Comparison of ENCODE assay signal across 16 cellular contexts in genomic region chr18:10242922-10243680, GRCh38.
DNase-seq lines count a peak whose midpoint lies in the region; ATAC-seq, FAIRE-seq and TF ChIP-seq lines count a peak whose summit lies in the region.
"Had no signal": no experiment of that assay in that cellular context is flagged by ENCODE, and none has a peak within 500 bp of the region (broad histone marks: within the 10 kb centered on the region; RNA-seq: fewer than 3 reads in every experiment).

No MANE protein-coding gene starts in this region.

- H3K36me3 ChIP-seq in Caco-2 (ENCODE audit: control insufficient read depth, insufficient read depth, low read length) (no peaks in the 10 kb centered on the region), H1 (ENCODE audit: control insufficient read depth in 2 of 4, insufficient read depth in 4 of 4, low read length in 3 of 4) (no peaks in the 10 kb centered on the region), adrenal gland (replicated peaks in 1 of 2) (no peaks in the 10 kb centered on the region), trophoblast cell (ENCODE audit: control insufficient read depth in 1 of 2, insufficient read depth in 2 of 2, low read length in 2 of 2) (no peaks in the 10 kb centered on the region)

- DNase-seq in Caco-2 (peak; percentile 58 to 62), NCI-H146 treated with DMSO at 0.1 percent for 48 hours (lab: John Stamatoyannopoulos, UW; ENCODE audit: unreplicated experiment) (peak; percentile 21), H1 (ENCODE audit: low read depth in 1 of 2, low spot score in 2 of 2) (no peak), midbrain (lab: John Stamatoyannopoulos, UW) (peak; percentile 16), adrenal gland (no peak), trophoblast cell (no peak)
- DNase-seq: activated CD4-positive, CD25-positive, alpha-beta regulatory T cell; activated naive CD8-positive, alpha-beta T cell treated with anti-CD3 and anti-CD28 coated beads, Interleukin-2, amount 50 U/mL, for 24 hours; CD8-positive, alpha-beta T cell; EL; KBM-7; kidney glomerular epithelial cell; stimulated activated CD4-positive, alpha-beta T cell treated with anti-CD3 and anti-CD28 coated beads, Interleukin-2, amount 100 ng/mL, for 24 hours had no signal

- no TSS peak for BruUV-seq in Caco-2 (replicated peaks; lab: Mats Ljungman, UMichigan)

- H3K9ac ChIP-seq in H1 (replicated peaks in 1 of 4; ENCODE audit: extremely low read depth in 1 of 4, low read depth in 3 of 4, low read length in 3 of 4) (no peak overlapping the region), trophoblast cell (ENCODE audit: low read length) (no peak overlapping the region)

- POLR2A ChIA-PET in Caco-2 (lab: Charles Lee) (no interaction called here), H1 (lab: Charles Lee; ENCODE audit: partially characterized antibody) (no interaction called here)

- TF ChIP-seq EP300 in H1 (IDR thresholded peaks at IDR 0.05; ENCODE audit: borderline replicate concordance in 1 of 2, low read depth in 2 of 2, low read length in 2 of 2) = no peak

- H4K8ac ChIP-seq in H1 (ENCODE audit: extremely low read depth, insufficient read depth, low read length) (no peak overlapping the region), trophoblast cell (ENCODE audit: low read depth, low read length) (no peak overlapping the region)

- H4K91ac ChIP-seq in H1 (replicated peaks; ENCODE audit: insufficient read length, low read length) = no peak overlapping the region
- no peak overlapping the region for H4K91ac ChIP-seq in trophoblast cell (ENCODE audit: low read depth, low read length)

- H3K27me3 ChIP-seq in Caco-2 (replicated peaks; ENCODE audit: control insufficient read depth, insufficient read depth, low read length) (no peaks in the 10 kb centered on the region), H1 (replicated peaks in 1 of 4; ENCODE audit: control insufficient read depth in 3 of 4, extremely low read depth in 1 of 4, insufficient read depth in 3 of 4, low read length in 3 of 4) (no peaks in the 10 kb centered on the region), adrenal gland (no peaks in the 10 kb centered on the region), trophoblast cell (ENCODE audit: insufficient read depth, low read length) (no peaks in the 10 kb centered on the region)

- H3K4me2 ChIP-seq in H1 (ENCODE audit: insufficient read depth in 1 of 2, low read depth in 2 of 2, low read length in 2 of 2) = no peak overlapping the region
- no peak overlapping the region for H3K4me2 ChIP-seq in trophoblast cell (ENCODE audit: low read length)

- H3K79me1 ChIP-seq in H1 (ENCODE audit: low read depth, low read length) = no peaks in the 10 kb centered on the region
- H3K79me1 ChIP-seq in trophoblast cell (ENCODE audit: low read length) = no peaks in the 10 kb centered on the region

- H3K56ac ChIP-seq in H1 (replicated peaks; ENCODE audit: insufficient read length, low read depth, low read length) = no peak overlapping the region

- no peaks in the 10 kb centered on the region for H3K79me2 ChIP-seq in H1 (ENCODE audit: control insufficient read depth in 1 of 2, insufficient read depth in 2 of 2, low read length in 2 of 2)
- H3K79me2 ChIP-seq in trophoblast cell (ENCODE audit: control insufficient read depth, insufficient read depth, low read length, poor library complexity) = no peaks in the 10 kb centered on the region

- H3K4me1 ChIP-seq in Caco-2 (no peaks in the 10 kb centered on the region), H1 (replicated peaks in 1 of 4; ENCODE audit: control insufficient read depth in 3 of 4, insufficient read depth in 4 of 4, low read length in 3 of 4) (peaks cover 0 to 5% (median 0%) of the 10 kb centered on the region in 4 experiments; a peak in 2 of 7 replicates), adrenal gland (replicated peaks in 1 of 2) (no peaks in the 10 kb centered on the region), trophoblast cell (ENCODE audit: control insufficient read depth in 1 of 2, insufficient read depth in 2 of 2, low read length in 2 of 2) (no peaks in the 10 kb centered on the region)

- no peaks in the 10 kb centered on the region for H3K36me3 Mint-ChIP-seq in Caco-2 (ENCODE audit: insufficient read depth, unreplicated experiment)
- H3K36me3 Mint-ChIP-seq: CD8-positive, alpha-beta T cell had no signal

- H3K14ac ChIP-seq in H1 (ENCODE audit: insufficient read length) = no peak overlapping the region
- H3K14ac ChIP-seq in trophoblast cell (ENCODE audit: low read length) = no peak overlapping the region

- TF ChIP-seq CTCF in Caco-2 (IDR thresholded peaks at IDR 0.05; ENCODE audit: insufficient read depth in 1 of 2, low read depth in 1 of 2, low read length in 1 of 2, severe bottlenecking in 1 of 2, unreplicated experiment in 1 of 2) (no peak), H1 (IDR thresholded peaks at IDR 0.05; ENCODE audit: control extremely low read depth in 1 of 3, insufficient read depth in 1 of 3, low read depth in 1 of 3, low read length in 3 of 3) (no peak), adrenal gland (IDR thresholded peaks at IDR 0.05) (no peak)

- H3K9me3 Mint-ChIP-seq in Caco-2 (ENCODE audit: unreplicated experiment) = no peaks in the 10 kb centered on the region
- H3K9me3 Mint-ChIP-seq: activated naive CD8-positive, alpha-beta T cell treated with anti-CD3 and anti-CD28 coated beads, Interleukin-2, amount 50 U/mL, for 24 hours; CD8-positive, alpha-beta T cell; T-helper 1 cell treated with Interleukin-12 subunit alpha and Interleukin-12 subunit beta and Interleukin-4 antibody, amounts not matched to agents 30 μg/mL and 1 μg/mL, for 36 hours had no signal

- ATAC-seq in HG03175 (IDR thresholded peaks at IDR 0.05; ENCODE audit: unreplicated experiment) (no peak), GM21529 (IDR thresholded peaks at IDR 0.05; ENCODE audit: unreplicated experiment) (no peak)
- ATAC-seq: activated naive CD8-positive, alpha-beta T cell treated with anti-CD3 and anti-CD28 coated beads, Interleukin-2, amount 50 U/mL, for 24 hours; CD8-positive, alpha-beta T cell had no signal

- H3K9me3 ChIP-seq in Caco-2 (no peaks in the 10 kb centered on the region), H1 (ENCODE audit: insufficient read depth in 2 of 2, low read depth in 1 of 2, low read length in 1 of 2) (no peaks in the 10 kb centered on the region), adrenal gland (replicated peaks in 1 of 3) (no peaks in the 10 kb centered on the region), trophoblast cell (ENCODE audit: insufficient read depth, low read depth, low read length) (no peaks in the 10 kb centered on the region)

- WGBS in H1 (ENCODE audit: extremely low coverage in 1 of 2, insufficient coverage in 1 of 2, insufficient read length in 1 of 2, insufficient replicate concordance in 2 of 2, low coverage in 1 of 2, low lambda C conversion rate in 2 of 2, missing lambda C conversion rate in 1 of 2), 2 experiments = 85% methylated on average over 7 of the region's 7 CpGs; no CpG with 5 or more reads in 1 of the 2 experiments
- 67 to 82% (median 74%) methylated on average over 7 of the region's 7 CpGs for WGBS in adrenal gland, 4 donors
- WGBS in trophoblast cell (ENCODE audit: extremely low coverage, insufficient coverage, insufficient read length) = no CpG with 5 or more reads among the region's 7 CpGs

- CTCF ChIA-PET in Caco-2 (lab: Charles Lee) (interaction anchor here (0.5 kb wide), 1 partner anchor 31 kb away, joined by 3 read pairs; no protein-coding TSS in a partner anchor), H1 (lab: Charles Lee; ENCODE audit: partially characterized antibody) (interaction anchor here (1.2 to 2.0 kb wide), 2 partner anchors 11 to 248 kb away, joined by 3 to 7 read pairs; no protein-coding TSS in a partner anchor)

- H2BK120ac ChIP-seq in H1 (replicated peaks; ENCODE audit: low read depth, low read length) (no peak overlapping the region), trophoblast cell (ENCODE audit: insufficient read depth, low read length, poor library complexity) (no peak overlapping the region)

- no peak overlapping the region for H3K27ac Mint-ChIP-seq in Caco-2 (ENCODE audit: unreplicated experiment)
- H3K27ac Mint-ChIP-seq: activated naive CD8-positive, alpha-beta T cell treated with anti-CD3 and anti-CD28 coated beads, Interleukin-2, amount 50 U/mL, for 24 hours; CD8-positive, alpha-beta T cell; T-helper 1 cell treated with Interleukin-12 subunit alpha and Interleukin-12 subunit beta and Interleukin-4 antibody, amounts not matched to agents 30 μg/mL and 1 μg/mL, for 36 hours had no signal

- H4K12ac ChIP-seq in trophoblast cell (ENCODE audit: low read depth, low read length) = no peak overlapping the region

- H3K4me1 Mint-ChIP-seq in Caco-2 (ENCODE audit: low read depth, unreplicated experiment) = no peaks in the 10 kb centered on the region
- H3K4me1 Mint-ChIP-seq: activated naive CD8-positive, alpha-beta T cell treated with anti-CD3 and anti-CD28 coated beads, Interleukin-2, amount 50 U/mL, for 24 hours had no signal

- no peak overlapping the region for H4K5ac ChIP-seq in H1 (ENCODE audit: insufficient read length, low read depth, low read length)

- no peak overlapping the region for H2BK20ac ChIP-seq in H1 (ENCODE audit: low read length)

- no peak overlapping the region for H2BK12ac ChIP-seq in H1 (ENCODE audit: low read depth, low read length)
- H2BK12ac ChIP-seq in trophoblast cell (ENCODE audit: low read length) = no peak overlapping the region

- no peaks in the 10 kb centered on the region for H3K27me3 Mint-ChIP-seq in Caco-2 (ENCODE audit: insufficient read depth, unreplicated experiment)
- H3K27me3 Mint-ChIP-seq: activated naive CD8-positive, alpha-beta T cell treated with anti-CD3 and anti-CD28 coated beads, Interleukin-2, amount 50 U/mL, for 24 hours had no signal

- FAIRE-seq in H1 (lab: Jason Lieb, UNC) = peak; percentile 86

- H3K23ac ChIP-seq in H1 (ENCODE audit: insufficient read length) (no peak overlapping the region), trophoblast cell (ENCODE audit: low read length) (no peak overlapping the region)

- no peaks in the 10 kb centered on the region for H4K20me1 ChIP-seq in H1 (replicated peaks in 1 of 2; ENCODE audit: control insufficient read depth in 1 of 2, insufficient read depth in 2 of 2, low read length in 2 of 2)

- no peak overlapping the region for H2AK5ac ChIP-seq in H1 (ENCODE audit: low read depth, low read length)
- no peak overlapping the region for H2AK5ac ChIP-seq in trophoblast cell (ENCODE audit: low read length)

- no peak overlapping the region for H2BK15ac ChIP-seq in H1 (ENCODE audit: low read length)

- H3K4ac ChIP-seq in H1 (replicated peaks; ENCODE audit: insufficient read length, low read depth, low read length) (no peak overlapping the region), trophoblast cell (ENCODE audit: low read depth, low read length) (no peak overlapping the region)

- no peak overlapping the region for H2BK5ac ChIP-seq in H1 (ENCODE audit: low read depth, low read length)
- H2BK5ac ChIP-seq in trophoblast cell (ENCODE audit: low read depth, low read length, poor library complexity) = no peak overlapping the region

- H3K27ac ChIP-seq in H1 (ENCODE audit: low read depth, low read length) (no peak overlapping the region), adrenal gland (no peak overlapping the region), trophoblast cell (ENCODE audit: low read depth, low read length) (no peak overlapping the region)

- no peak overlapping the region for H3K4me3 Mint-ChIP-seq in Caco-2 (ENCODE audit: unreplicated experiment)
- H3K4me3 Mint-ChIP-seq: activated naive CD8-positive, alpha-beta T cell treated with anti-CD3 and anti-CD28 coated beads, Interleukin-2, amount 50 U/mL, for 24 hours; CD8-positive, alpha-beta T cell; T-helper 1 cell treated with Interleukin-12 subunit alpha and Interleukin-12 subunit beta and Interleukin-4 antibody, amounts not matched to agents 30 μg/mL and 1 μg/mL, for 36 hours had no signal

- TF ChIP-seq POLR2A in H1 (IDR thresholded peaks at IDR 0.05; ENCODE audit: control extremely low read depth in 1 of 2, low read depth in 2 of 2, low read length in 2 of 2) = no peak
- TF ChIP-seq POLR2A in adrenal gland (IDR thresholded peaks at IDR 0.05) = no peak

- TF ChIP-seq RAD21 in H1 (IDR thresholded peaks at IDR 0.05 in 1 of 2, conservative IDR thresholded peaks at IDR 0.05 in 1 of 2; ENCODE audit: low read depth in 2 of 2, low read length in 2 of 2) = no peak

- H3K18ac ChIP-seq in H1 (ENCODE audit: extremely low read depth, low read length) = no peak overlapping the region
- H3K18ac ChIP-seq in trophoblast cell (ENCODE audit: low read length) = no peak overlapping the region

- no peak overlapping the region for H2AFZ ChIP-seq in H1 (ENCODE audit: low read length)
- no peak overlapping the region for H2AFZ ChIP-seq in trophoblast cell (ENCODE audit: insufficient read depth, low read length, poor library complexity)

- no peaks in the 10 kb centered on the region for H3K23me2 ChIP-seq in H1 (ENCODE audit: low read depth, low read length)

- H3K4me3 ChIP-seq in Caco-2 (ENCODE audit: low read depth, low read length) (no peak overlapping the region), H1 (ENCODE audit: extremely low read depth in 1 of 4, insufficient read depth in 2 of 4, low read depth in 3 of 4, low read length in 4 of 4) (no peak overlapping the region), adrenal gland (no peak overlapping the region), trophoblast cell (ENCODE audit: low read depth, low read length) (no peak overlapping the region)

- intact Hi-C loops in Caco-2 (cut with micrococcal nuclease; ENCODE audit: unreplicated experiment) = loop anchor here (10.0 kb wide), 1 partner anchor 268 kb away; no protein-coding TSS in a partner anchor
- intact Hi-C loops in adrenal gland (cut with DNase I) = no loop called here

Comparison
In these comparisons a context has a peak if more than half of its experiments do, and no peak if none do; other contexts are left out.
1. DNase-seq: peak in Caco-2 (2 of 2), NCI-H146 treated with DMSO at 0.1 percent for 48 hours (single experiment) and midbrain (single experiment); none in H1 (0 of 2), adrenal gland (0 of 7) and trophoblast cell (0 of 2).